8 cellular contexts compared by ENCODE assay signal in genomic region chr1:180482425-180483275, GRCh38. TPM values are rescaled to one million over a fixed set of nuclear protein-coding genes. Genes with fewer than 3 reads are reported as not detected.
DNase-seq lines count a peak whose midpoint lies in the region; ATAC-seq and TF ChIP-seq lines count a peak whose summit lies in the region.

No MANE protein-coding gene starts in this region.

- H3K4me3 Mint-ChIP-seq in T-cell = no peak overlapping the region

- no peak for TF ChIP-seq POLR2A in NB4 (IDR thresholded peaks at IDR 0.05; ENCODE audit: extremely low read depth, insufficient read length)

- CTCF ChIA-PET in T-cell (lab: Charles Lee) = interaction anchor here (0.6 to 1.5 kb wide), 22 partner anchors 10 to 1772 kb away, joined by 3 to 12 read pairs (median 3); partner anchors contain the start of gene ACBD6 (in 1 of the 2)

- peak in 3 of 4 experiments; percentile 35 to 52 (median 51) for ATAC-seq in T-cell (replicated peaks in 1 of 4)
- no peak for ATAC-seq in GM19324 (IDR thresholded peaks at IDR 0.05; ENCODE audit: low FRiP score, unreplicated experiment)

- H3K4me3 ChIP-seq in NB4 (ENCODE audit: low read depth, low read length) = no peak overlapping the region

- peak; percentile 49 for TF ChIP-seq CTCF in NB4 (IDR thresholded peaks at IDR 0.05; ENCODE audit: low read depth, low read length)

- peaks cover 13 to 34% (median 20%) of the 10 kb centered on the region in 3 donors for H3K4me1 Mint-ChIP-seq in T-cell

- peaks cover 40% of the 10 kb centered on the region for H3K36me3 Mint-ChIP-seq in T-cell

- peak; percentile 11 for DNase-seq in stimulated activated CD4-positive, alpha-beta T cell treated with anti-CD3 and anti-CD28 coated beads, Interleukin-4, amount 100 ng/mL, for 24 hours
- no peak for DNase-seq in stimulated activated CD4-positive, alpha-beta T cell treated with anti-CD3 and anti-CD28 coated beads, Interleukin-4, amount 100 ng/mL, for 4 hours
- DNase-seq in NB4 (ENCODE audit: low read depth) (peak; percentile 68), T-cell (peak in 2 of 34 experiments; percentile 15), fibroblast of the conjunctiva (ENCODE audit: low read depth) (peak; percentile 54), putamen (ENCODE audit: low spot score) (peak; percentile 39), mesenteric fat pad (ENCODE audit: low spot score) (no peak)

- H3K9me3 Mint-ChIP-seq in T-cell = no peaks in the 10 kb centered on the region

- POLR2A ChIA-PET in T-cell (lab: Charles Lee) = no interaction called here

- H3K27ac Mint-ChIP-seq in T-cell = no peak overlapping the region

- no peaks in the 10 kb centered on the region for H3K27me3 Mint-ChIP-seq in T-cell

RNA-seq across cellular contexts. Expression of gene ACBD6, which starts 19.7 kb away (rescaled TPM):
- total RNA-seq in T-cell = 10 to 100 TPM; 44.3 to 58.5 (median 53.0) TPM
- total RNA-seq in mesenteric fat pad = 33.2 TPM

Comparison
In these comparisons a context has a peak if more than half of its experiments do, and no peak if none do; other contexts are left out.
1. DNase-seq: peak in stimulated activated CD4-positive, alpha-beta T cell treated with anti-CD3 and anti-CD28 coated beads, Interleukin-4, amount 100 ng/mL, for 24 hours (single experiment), NB4 (single experiment), fibroblast of the conjunctiva (single experiment) and putamen (single experiment); none in stimulated activated CD4-positive, alpha-beta T cell treated with anti-CD3 and anti-CD28 coated beads, Interleukin-4, amount 100 ng/mL, for 4 hours (0 of 2) and mesenteric fat pad (single experiment).